Comparison of ENCODE assay signal across 1 cellular context in the genomic region with DNA sequence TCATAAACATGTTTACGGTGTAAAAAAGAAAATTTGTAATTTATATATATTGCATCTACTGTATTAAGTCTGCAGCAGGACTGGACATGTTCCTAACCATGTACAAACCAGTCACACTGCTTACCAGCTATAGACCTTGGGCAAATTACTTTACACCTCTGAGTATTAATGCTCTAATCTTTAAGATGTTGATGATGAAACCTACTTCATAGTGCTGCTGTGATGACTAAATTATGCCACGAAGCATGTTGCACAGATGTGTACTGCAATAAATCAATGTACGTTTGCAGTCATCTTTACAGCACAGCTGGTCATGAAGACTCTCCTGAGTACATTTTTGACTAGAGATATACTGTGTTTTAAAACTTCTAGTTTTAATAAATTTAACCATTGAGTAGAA.
TF ChIP-seq lines count a peak whose summit lies in the region.

No MANE protein-coding gene starts in this region.

TF ChIP-seq in SK-N-SH, 30 proteins besides CTCF, POLR2A, EP300 and RAD21 (continued from another document):
- TF ChIP-seq, protein P1, sequence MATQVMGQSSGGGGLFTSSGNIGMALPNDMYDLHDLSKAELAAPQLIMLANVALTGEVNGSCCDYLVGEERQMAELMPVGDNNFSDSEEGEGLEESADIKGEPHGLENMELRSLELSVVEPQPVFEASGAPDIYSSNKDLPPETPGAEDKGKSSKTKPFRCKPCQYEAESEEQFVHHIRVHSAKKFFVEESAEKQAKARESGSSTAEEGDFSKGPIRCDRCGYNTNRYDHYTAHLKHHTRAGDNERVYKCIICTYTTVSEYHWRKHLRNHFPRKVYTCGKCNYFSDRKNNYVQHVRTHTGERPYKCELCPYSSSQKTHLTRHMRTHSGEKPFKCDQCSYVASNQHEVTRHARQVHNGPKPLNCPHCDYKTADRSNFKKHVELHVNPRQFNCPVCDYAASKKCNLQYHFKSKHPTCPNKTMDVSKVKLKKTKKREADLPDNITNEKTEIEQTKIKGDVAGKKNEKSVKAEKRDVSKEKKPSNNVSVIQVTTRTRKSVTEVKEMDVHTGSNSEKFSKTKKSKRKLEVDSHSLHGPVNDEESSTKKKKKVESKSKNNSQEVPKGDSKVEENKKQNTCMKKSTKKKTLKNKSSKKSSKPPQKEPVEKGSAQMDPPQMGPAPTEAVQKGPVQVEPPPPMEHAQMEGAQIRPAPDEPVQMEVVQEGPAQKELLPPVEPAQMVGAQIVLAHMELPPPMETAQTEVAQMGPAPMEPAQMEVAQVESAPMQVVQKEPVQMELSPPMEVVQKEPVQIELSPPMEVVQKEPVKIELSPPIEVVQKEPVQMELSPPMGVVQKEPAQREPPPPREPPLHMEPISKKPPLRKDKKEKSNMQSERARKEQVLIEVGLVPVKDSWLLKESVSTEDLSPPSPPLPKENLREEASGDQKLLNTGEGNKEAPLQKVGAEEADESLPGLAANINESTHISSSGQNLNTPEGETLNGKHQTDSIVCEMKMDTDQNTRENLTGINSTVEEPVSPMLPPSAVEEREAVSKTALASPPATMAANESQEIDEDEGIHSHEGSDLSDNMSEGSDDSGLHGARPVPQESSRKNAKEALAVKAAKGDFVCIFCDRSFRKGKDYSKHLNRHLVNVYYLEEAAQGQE (IDR thresholded peaks at IDR 0.05; ENCODE audit: low read depth, low read length), result no peak
- TF ChIP-seq TCF12 (IDR thresholded peaks at IDR 0.05), result no peak
- TF ChIP-seq GABPA (IDR thresholded peaks at IDR 0.05; ENCODE audit: low read depth), result no peak
- TF ChIP-seq POLR2AphosphoS5 (IDR thresholded peaks at IDR 0.05; ENCODE audit: low read depth, low read length), result no peak
- no peak for TF ChIP-seq RCOR1 (IDR thresholded peaks at IDR 0.05; ENCODE audit: low read length)
- no peak for TF ChIP-seq FOXJ3 (CRISPR knock-in tag; IDR thresholded peaks at IDR 0.05)
- no peak for TF ChIP-seq RXRA (IDR thresholded peaks at IDR 0.05; ENCODE audit: borderline replicate concordance, low read depth)
- no peak for TF ChIP-seq TEAD4 (IDR thresholded peaks at IDR 0.05; ENCODE audit: borderline replicate concordance, insufficient read depth)
- TF ChIP-seq, protein P2, sequence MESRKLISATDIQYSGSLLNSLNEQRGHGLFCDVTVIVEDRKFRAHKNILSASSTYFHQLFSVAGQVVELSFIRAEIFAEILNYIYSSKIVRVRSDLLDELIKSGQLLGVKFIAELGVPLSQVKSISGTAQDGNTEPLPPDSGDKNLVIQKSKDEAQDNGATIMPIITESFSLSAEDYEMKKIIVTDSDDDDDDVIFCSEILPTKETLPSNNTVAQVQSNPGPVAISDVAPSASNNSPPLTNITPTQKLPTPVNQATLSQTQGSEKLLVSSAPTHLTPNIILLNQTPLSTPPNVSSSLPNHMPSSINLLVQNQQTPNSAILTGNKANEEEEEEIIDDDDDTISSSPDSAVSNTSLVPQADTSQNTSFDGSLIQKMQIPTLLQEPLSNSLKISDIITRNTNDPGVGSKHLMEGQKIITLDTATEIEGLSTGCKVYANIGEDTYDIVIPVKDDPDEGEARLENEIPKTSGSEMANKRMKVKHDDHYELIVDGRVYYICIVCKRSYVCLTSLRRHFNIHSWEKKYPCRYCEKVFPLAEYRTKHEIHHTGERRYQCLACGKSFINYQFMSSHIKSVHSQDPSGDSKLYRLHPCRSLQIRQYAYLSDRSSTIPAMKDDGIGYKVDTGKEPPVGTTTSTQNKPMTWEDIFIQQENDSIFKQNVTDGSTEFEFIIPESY (IDR thresholded peaks at IDR 0.05; ENCODE audit: borderline replicate concordance, low read depth), result no peak
